In genomic region chr6:151409260-151409659, GRCh38 we compare ENCODE assay signal across 13 cellular contexts. TPM values are rescaled to one million over a fixed set of nuclear protein-coding genes. Genes with fewer than 3 reads are reported as not detected.
DNase-seq lines count a peak whose midpoint lies in the region; ATAC-seq and TF ChIP-seq lines count a peak whose summit lies in the region.
"Had no signal": no experiment of that assay in that cellular context is flagged by ENCODE, and none has a peak within 500 bp of the region (broad histone marks: within the 10 kb centered on the region; RNA-seq: fewer than 3 reads in every experiment).

No MANE protein-coding gene starts in this region.

- H2BK12ac ChIP-seq in trophoblast cell (ENCODE audit: low read length): no peak overlapping the region

- H3K4me1 Mint-ChIP-seq in activated T-cell treated with anti-CD3 and anti-CD28 coated beads, Interleukin-2, amount 50 U/mL, for 72 hours (ENCODE audit: low read depth): peaks cover 10% of the 10 kb centered on the region
- peaks cover 17% of the 10 kb centered on the region for H3K4me1 Mint-ChIP-seq in activated T-cell treated with anti-CD3 and anti-CD28 coated beads, Interleukin-2, amount 50 U/mL, for 4 hours (ENCODE audit: low read depth)
- H3K4me1 Mint-ChIP-seq in HFFc6 (ENCODE audit: low read depth): peaks cover 26% of the 10 kb centered on the region
- peaks cover 30% of the 10 kb centered on the region for H3K4me1 Mint-ChIP-seq in stimulated activated memory B cell treated with anti-CD40 and anti-IgM and Interleukin-4, amounts not matched to agents 10 μg/mL and 1 μg/mL and 100 μg/mL, for 72 hours

- no peaks in the 10 kb centered on the region for H3K27me3 Mint-ChIP-seq in activated T-cell treated with anti-CD3 and anti-CD28 coated beads, Interleukin-2, amount 50 U/mL, for 72 hours (ENCODE audit: low read depth)
- H3K27me3 Mint-ChIP-seq in activated T-cell treated with anti-CD3 and anti-CD28 coated beads, Interleukin-2, amount 50 U/mL, for 4 hours (ENCODE audit: low read depth): no peaks in the 10 kb centered on the region
- peaks cover 5% of the 10 kb centered on the region for H3K27me3 Mint-ChIP-seq in HFFc6 (ENCODE audit: insufficient read depth)
- H3K27me3 Mint-ChIP-seq in stimulated activated memory B cell treated with anti-CD40 and anti-IgM and Interleukin-4, amounts not matched to agents 10 μg/mL and 1 μg/mL and 100 μg/mL, for 72 hours: no peaks in the 10 kb centered on the region

- H3K4me3 Mint-ChIP-seq in activated T-cell treated with anti-CD3 and anti-CD28 coated beads, Interleukin-2, amount 50 U/mL, for 72 hours: no peak overlapping the region
- H3K4me3 Mint-ChIP-seq in activated T-cell treated with anti-CD3 and anti-CD28 coated beads, Interleukin-2, amount 50 U/mL, for 4 hours: no peak overlapping the region
- H3K4me3 Mint-ChIP-seq in HFFc6: no peak overlapping the region
- H3K4me3 Mint-ChIP-seq in stimulated activated memory B cell treated with anti-CD40 and anti-IgM and Interleukin-4, amounts not matched to agents 10 μg/mL and 1 μg/mL and 100 μg/mL, for 72 hours: peak overlapping the region; percentile 37

- WGBS in trophoblast cell (ENCODE audit: extremely low coverage, insufficient coverage, insufficient read length): no CpG with 5 or more reads among the region's 2 CpGs
- 91 to 95% (median 95%) methylated on average over 2 of the region's 2 CpGs for WGBS in psoas muscle, 3 donors

- H2AK5ac ChIP-seq in trophoblast cell (ENCODE audit: low read length): no peak overlapping the region

- H3K4me1 ChIP-seq in trophoblast cell (ENCODE audit: control insufficient read depth in 1 of 2, insufficient read depth in 2 of 2, low read length in 2 of 2) (no peaks in the 10 kb centered on the region), psoas muscle (peaks cover 3% of the 10 kb centered on the region)
- H3K4me1 ChIP-seq: suprapubic skin had no signal

- peaks cover 21 to 41% of the 10 kb centered on the region in 2 experiments for H3K36me3 ChIP-seq in trophoblast cell (ENCODE audit: control insufficient read depth in 1 of 2, insufficient read depth in 2 of 2, low read length in 2 of 2)
- peaks cover 5 to 43% of the 10 kb centered on the region in 2 donors for H3K36me3 ChIP-seq in psoas muscle (ENCODE audit: insufficient read depth in 1 of 2, low read depth in 1 of 2)

- no peak overlapping the region for H3K27ac ChIP-seq in trophoblast cell (ENCODE audit: low read depth, low read length)
- H3K27ac ChIP-seq in psoas muscle: no peak overlapping the region
- H3K27ac ChIP-seq: suprapubic skin had no signal

- TF ChIP-seq CTCF in HFFc6 (IDR thresholded peaks at IDR 0.05) (no peak), psoas muscle (IDR thresholded peaks at IDR 0.05) (no peak)

- ATAC-seq in activated T-cell treated with anti-CD3 and anti-CD28 coated beads, Interleukin-2, amount 50 U/mL, for 72 hours (replicated peaks in 1 of 2): no peak
- no peak for ATAC-seq in activated T-cell treated with anti-CD3 and anti-CD28 coated beads, Interleukin-2, amount 50 U/mL, for 4 hours
- peak; percentile 55 for ATAC-seq in HG03558 (IDR thresholded peaks at IDR 0.05; ENCODE audit: extremely low read depth, unreplicated experiment)
- peak; percentile 82 for ATAC-seq in stimulated activated memory B cell treated with anti-CD40 and anti-IgM and Interleukin-4, amounts not matched to agents 10 μg/mL and 1 μg/mL and 100 μg/mL, for 72 hours
- ATAC-seq in psoas muscle: no peak

- no peaks in the 10 kb centered on the region for H3K9me3 Mint-ChIP-seq in activated T-cell treated with anti-CD3 and anti-CD28 coated beads, Interleukin-2, amount 50 U/mL, for 72 hours
- H3K9me3 Mint-ChIP-seq in activated T-cell treated with anti-CD3 and anti-CD28 coated beads, Interleukin-2, amount 50 U/mL, for 4 hours: no peaks in the 10 kb centered on the region
- no peaks in the 10 kb centered on the region for H3K9me3 Mint-ChIP-seq in HFFc6
- peaks cover 3% of the 10 kb centered on the region for H3K9me3 Mint-ChIP-seq in stimulated activated memory B cell treated with anti-CD40 and anti-IgM and Interleukin-4, amounts not matched to agents 10 μg/mL and 1 μg/mL and 100 μg/mL, for 72 hours

- H3K23ac ChIP-seq in trophoblast cell (ENCODE audit: low read length): no peak overlapping the region

- intact Hi-C loops in psoas muscle (cut with DNase I): loop anchor here in 1 of 2 donors (5.0 kb wide), 1 partner anchor 38 kb away; no protein-coding TSS in a partner anchor

- no peak overlapping the region for H4K12ac ChIP-seq in trophoblast cell (ENCODE audit: low read depth, low read length)

- peak overlapping the region; percentile 2 for H3K27ac Mint-ChIP-seq in activated T-cell treated with anti-CD3 and anti-CD28 coated beads, Interleukin-2, amount 50 U/mL, for 72 hours
- peak overlapping the region; percentile 20 for H3K27ac Mint-ChIP-seq in HFFc6
- H3K27ac Mint-ChIP-seq in stimulated activated memory B cell treated with anti-CD40 and anti-IgM and Interleukin-4, amounts not matched to agents 10 μg/mL and 1 μg/mL and 100 μg/mL, for 72 hours: peak overlapping the region; percentile 68

- H3K79me2 ChIP-seq in trophoblast cell (ENCODE audit: control insufficient read depth, insufficient read depth, low read length, poor library complexity): no peaks in the 10 kb centered on the region

- no peak overlapping the region for H3K14ac ChIP-seq in trophoblast cell (ENCODE audit: low read length)

- H4K8ac ChIP-seq in trophoblast cell (ENCODE audit: low read depth, low read length): no peak overlapping the region

- H3K79me1 ChIP-seq in trophoblast cell (ENCODE audit: low read length): no peaks in the 10 kb centered on the region

- no peak overlapping the region for H2AFZ ChIP-seq in trophoblast cell (ENCODE audit: insufficient read depth, low read length, poor library complexity)

- H3K4me3 ChIP-seq in trophoblast cell (ENCODE audit: low read depth, low read length): no peak overlapping the region
- H3K4me3 ChIP-seq in psoas muscle: no peak overlapping the region
- H3K4me3 ChIP-seq: suprapubic skin had no signal

- H3K27me3 ChIP-seq in trophoblast cell (ENCODE audit: insufficient read depth, low read length) (no peaks in the 10 kb centered on the region), psoas muscle (ENCODE audit: insufficient read depth in 3 of 3, low read length in 2 of 3) (no peaks in the 10 kb centered on the region)
- H3K27me3 ChIP-seq: suprapubic skin had no signal

- H3K9me3 ChIP-seq in trophoblast cell (ENCODE audit: insufficient read depth, low read depth, low read length) (no peaks in the 10 kb centered on the region), psoas muscle (no peaks in the 10 kb centered on the region)
- H3K9me3 ChIP-seq: suprapubic skin had no signal

- H3K36me3 Mint-ChIP-seq in activated T-cell treated with anti-CD3 and anti-CD28 coated beads, Interleukin-2, amount 50 U/mL, for 72 hours (ENCODE audit: insufficient read depth in 2 of 2): peaks cover 14 to 29% of the 10 kb centered on the region in 2 donors
- H3K36me3 Mint-ChIP-seq in activated T-cell treated with anti-CD3 and anti-CD28 coated beads, Interleukin-2, amount 50 U/mL, for 4 hours (ENCODE audit: insufficient read depth): peaks cover 35% of the 10 kb centered on the region
- H3K36me3 Mint-ChIP-seq in HFFc6 (ENCODE audit: low read depth): peaks cover 55% of the 10 kb centered on the region
- peaks cover 61% of the 10 kb centered on the region for H3K36me3 Mint-ChIP-seq in stimulated activated memory B cell treated with anti-CD40 and anti-IgM and Interleukin-4, amounts not matched to agents 10 μg/mL and 1 μg/mL and 100 μg/mL, for 72 hours

- no peak overlapping the region for H3K18ac ChIP-seq in trophoblast cell (ENCODE audit: low read length)

- H3K4ac ChIP-seq in trophoblast cell (ENCODE audit: low read depth, low read length): no peak overlapping the region

- H2BK5ac ChIP-seq in trophoblast cell (ENCODE audit: low read depth, low read length, poor library complexity): no peak overlapping the region

- H3K9ac ChIP-seq in trophoblast cell (ENCODE audit: low read length): no peak overlapping the region

- no peak overlapping the region for H2BK120ac ChIP-seq in trophoblast cell (ENCODE audit: insufficient read depth, low read length, poor library complexity)

- no peak for DNase-seq in activated T-cell treated with anti-CD3 and anti-CD28 coated beads, Interleukin-2, amount 50 U/mL, for 72 hours
- DNase-seq in activated T-cell treated with anti-CD3 and anti-CD28 coated beads, Interleukin-2, amount 50 U/mL, for 4 hours: no peak
- DNase-seq in HFFc6 (no peak), GM03348 (ENCODE audit: low spot score) (no peak), trophoblast cell (no peak), psoas muscle (no peak)
- DNase-seq: ACHN; central memory CD4-positive, alpha-beta T cell; NCI-H146; stimulated activated CD4-positive, alpha-beta T cell treated with anti-CD3 and anti-CD28 coated beads, Interleukin-1b, Interleukin-23, amount 100 ng/mL, for 48 hours had no signal

- H4K91ac ChIP-seq in trophoblast cell (ENCODE audit: low read depth, low read length): no peak overlapping the region

- no peak overlapping the region for H3K4me2 ChIP-seq in trophoblast cell (ENCODE audit: low read length)

RNA-seq across cellular contexts. Expression of gene ZBTB2, which starts 17.9 kb away (rescaled TPM):
- total RNA-seq in activated T-cell treated with anti-CD3 and anti-CD28 coated beads, Interleukin-2, amount 50 U/mL, for 72 hours: 10 to 100 TPM; 24.3 to 27.7 TPM
- total RNA-seq in activated T-cell treated with anti-CD3 and anti-CD28 coated beads, Interleukin-2, amount 50 U/mL, for 4 hours: 10 to 100 TPM; 18.5 to 21.7 (median 19.5) TPM
- total RNA-seq in HFFc6 (2021; fragmentation: NEBNext Ultra II Directional; extraction: Animal tissue kit (Norgen Biotek cat#: 25700)): 10 to 100 TPM; 16.5 to 22.1 (median 19.3) TPM
- 26.4 and 27.4 TPM in 2 replicates for polyA plus RNA-seq in trophoblast cell (2013)
- total RNA-seq in psoas muscle: 10 to 100 TPM in 2 of 4 donors, 1 to 10 TPM in 2; 7.9 to 14.7 (median 10.8) TPM
- polyA plus RNA-seq in psoas muscle: 1 to 10 TPM; 7.1 to 9.6 (median 9.5) TPM

RNA-seq across cellular contexts. Expression of gene RMND1, which starts 42.7 kb away (rescaled TPM):
- total RNA-seq in activated T-cell treated with anti-CD3 and anti-CD28 coated beads, Interleukin-2, amount 50 U/mL, for 72 hours: 10 to 100 TPM; 22.7 to 26.6 TPM
- total RNA-seq in activated T-cell treated with anti-CD3 and anti-CD28 coated beads, Interleukin-2, amount 50 U/mL, for 4 hours: 10 to 100 TPM; 15.3 to 18.1 (median 16.5) TPM
- 10 to 100 TPM; 20.6 to 27.5 (median 22.0) TPM for total RNA-seq in HFFc6 (2021; fragmentation: NEBNext Ultra II Directional; extraction: Animal tissue kit (Norgen Biotek cat#: 25700))
- polyA plus RNA-seq in trophoblast cell (2013): 19.0 and 19.2 TPM in 2 replicates
- total RNA-seq in psoas muscle: 10 to 100 TPM in 2 of 4 donors, 1 to 10 TPM in 2; 8.0 to 11.7 (median 9.1) TPM
- polyA plus RNA-seq in psoas muscle: 10 to 100 TPM; 11.6 to 18.3 (median 17.3) TPM

Comparison
In these comparisons a context has a peak if more than half of its experiments do, and no peak if none do; other contexts are left out.
1. ATAC-seq: peak in HG03558 (single experiment) and stimulated activated memory B cell treated with anti-CD40 and anti-IgM and Interleukin-4, amounts not matched to agents 10 μg/mL and 1 μg/mL and 100 μg/mL, for 72 hours (single experiment); none in activated T-cell treated with anti-CD3 and anti-CD28 coated beads, Interleukin-2, amount 50 U/mL, for 72 hours (0 of 2), activated T-cell treated with anti-CD3 and anti-CD28 coated beads, Interleukin-2, amount 50 U/mL, for 4 hours (0 of 2) and psoas muscle (0 of 4).
2. H3K27ac Mint-ChIP-seq: peak in every context shown above with its lines; median percentile 68 in stimulated activated memory B cell treated with anti-CD40 and anti-IgM and Interleukin-4, amounts not matched to agents 10 μg/mL and 1 μg/mL and 100 μg/mL, for 72 hours; 20 in HFFc6; 2 in activated T-cell treated with anti-CD3 and anti-CD28 coated beads, Interleukin-2, amount 50 U/mL, for 72 hours.